ENCODE assay signal across 24 cellular contexts in genomic region chr20:32706486-32706885, GRCh38. TPM values are rescaled to one million over a fixed set of nuclear protein-coding genes. Genes with fewer than 3 reads are reported as not detected.
DNase-seq lines count a peak whose midpoint lies in the region; ATAC-seq and TF ChIP-seq lines count a peak whose summit lies in the region.
"Had no signal": no experiment of that assay in that cellular context is flagged by ENCODE, and none has a peak within 500 bp of the region (broad histone marks: within the 10 kb centered on the region; RNA-seq: fewer than 3 reads in every experiment).

No MANE protein-coding gene starts in this region.

- DNase-seq in activated T-cell treated with anti-CD3 and anti-CD28 coated beads, Interleukin-2, amount 50 U/mL, for 24 hours, result no peak
- no peak for DNase-seq in activated T-cell treated with anti-CD3 and anti-CD28 coated beads, Interleukin-2, amount 50 U/mL, for 1 hour
- no peak for DNase-seq in HFFc6
- peak; percentile 51 for DNase-seq in WERI-Rb-1
- peak in 1 of 3 donors; percentile 65 for DNase-seq in right lobe of liver
- DNase-seq in NCI-H510A treated with DMSO at 0.1 percent for 48 hours (lab: John Stamatoyannopoulos, UW), result no peak
- no peak for DNase-seq in right cardiac atrium
- DNase-seq: CD8-positive, alpha-beta memory T cell; DMS79 treated with DMSO at 0.1 percent for 48 hours; GF-D8; KG1; NCI-H1048; NCI-H1417; NCI-H1694 treated with DMSO at 0.1 percent for 48 hours; NCI-H2081 treated with DMSO at 0.1 percent for 48 hours; NCI-H2171; NCI-H226; NCI-H510A; SK-N-SH had no signal

- no peaks in the 10 kb centered on the region for H3K9me3 Mint-ChIP-seq in activated T-cell treated with anti-CD3 and anti-CD28 coated beads, Interleukin-2, amount 50 U/mL, for 24 hours
- no peaks in the 10 kb centered on the region for H3K9me3 Mint-ChIP-seq in HFFc6
- H3K9me3 Mint-ChIP-seq in stimulated activated memory B cell treated with anti-CD40 and anti-IgM and Interleukin-4, amounts not matched to agents 10 μg/mL and 1 μg/mL and 100 μg/mL, for 72 hours, result no peaks in the 10 kb centered on the region
- H3K9me3 Mint-ChIP-seq: CD8-positive, alpha-beta memory T cell had no signal

- TF ChIP-seq CTCF in HFFc6 (IDR thresholded peaks at IDR 0.05), result no peak
- TF ChIP-seq CTCF in WERI-Rb-1 (IDR thresholded peaks at IDR 0.05; ENCODE audit: low read depth, low read length), result no peak
- no peak for TF ChIP-seq CTCF in right lobe of liver (IDR thresholded peaks at IDR 0.05)

- H3K27me3 ChIP-seq in WERI-Rb-1 (ENCODE audit: insufficient read depth, low read depth, severe bottlenecking) (no peaks in the 10 kb centered on the region), right lobe of liver (no peaks in the 10 kb centered on the region), right cardiac atrium (ENCODE audit: control insufficient read depth, insufficient read depth) (no peaks in the 10 kb centered on the region)

- H3K9me3 ChIP-seq in WERI-Rb-1 (ENCODE audit: severe bottlenecking) (no peaks in the 10 kb centered on the region), right lobe of liver (no peaks in the 10 kb centered on the region), right cardiac atrium (ENCODE audit: control insufficient read depth, low read length) (no peaks in the 10 kb centered on the region)
- H3K9me3 ChIP-seq: SK-N-SH had no signal

- H3K36me3 Mint-ChIP-seq in activated T-cell treated with anti-CD3 and anti-CD28 coated beads, Interleukin-2, amount 50 U/mL, for 24 hours (ENCODE audit: low read depth), result peaks cover 44% of the 10 kb centered on the region
- peaks cover 32% of the 10 kb centered on the region for H3K36me3 Mint-ChIP-seq in HFFc6 (ENCODE audit: low read depth)
- peaks cover 46% of the 10 kb centered on the region for H3K36me3 Mint-ChIP-seq in stimulated activated memory B cell treated with anti-CD40 and anti-IgM and Interleukin-4, amounts not matched to agents 10 μg/mL and 1 μg/mL and 100 μg/mL, for 72 hours

- ATAC-seq in right lobe of liver (peak; percentile 58 to 80 (median 70)), right cardiac atrium (no peak)
- ATAC-seq in stimulated activated memory B cell treated with anti-CD40 and anti-IgM and Interleukin-4, amounts not matched to agents 10 μg/mL and 1 μg/mL and 100 μg/mL, for 72 hours, result no peak

- H3K4me1 Mint-ChIP-seq in activated T-cell treated with anti-CD3 and anti-CD28 coated beads, Interleukin-2, amount 50 U/mL, for 24 hours (ENCODE audit: low read depth), result peaks cover 15% of the 10 kb centered on the region
- H3K4me1 Mint-ChIP-seq in HFFc6 (ENCODE audit: low read depth), result peaks cover 30% of the 10 kb centered on the region
- H3K4me1 Mint-ChIP-seq in stimulated activated memory B cell treated with anti-CD40 and anti-IgM and Interleukin-4, amounts not matched to agents 10 μg/mL and 1 μg/mL and 100 μg/mL, for 72 hours, result peaks cover 11% of the 10 kb centered on the region

- no peak overlapping the region; the same call in 1 of the 2 replicates for H3K27ac ChIP-seq in WERI-Rb-1
- H3K27ac ChIP-seq in right lobe of liver, result no peak overlapping the region
- H3K27ac ChIP-seq in right cardiac atrium (ENCODE audit: low read length), result no peak overlapping the region
- H3K27ac ChIP-seq: 22Rv1, C4-2B had no signal

- H3K4me3 Mint-ChIP-seq in activated T-cell treated with anti-CD3 and anti-CD28 coated beads, Interleukin-2, amount 50 U/mL, for 24 hours, result no peak overlapping the region
- peak overlapping the region; percentile 51 for H3K4me3 Mint-ChIP-seq in HFFc6
- H3K4me3 Mint-ChIP-seq in stimulated activated memory B cell treated with anti-CD40 and anti-IgM and Interleukin-4, amounts not matched to agents 10 μg/mL and 1 μg/mL and 100 μg/mL, for 72 hours, result no peak overlapping the region
- H3K4me3 Mint-ChIP-seq: B cell; CD8-positive, alpha-beta memory T cell had no signal

- H3K4me1 ChIP-seq in right lobe of liver, result peaks cover 0 to 23% (median 5%) of the 10 kb centered on the region in 4 donors
- H3K4me1 ChIP-seq in right cardiac atrium (ENCODE audit: control insufficient read depth, insufficient read depth, low read length), result peaks cover 8% of the 10 kb centered on the region

- H3K27ac Mint-ChIP-seq in activated T-cell treated with anti-CD3 and anti-CD28 coated beads, Interleukin-2, amount 50 U/mL, for 24 hours, result peak overlapping the region; percentile 61
- H3K27ac Mint-ChIP-seq in HFFc6, result peak overlapping the region; percentile 64; the same call in 1 of the 2 replicates
- H3K27ac Mint-ChIP-seq in stimulated activated memory B cell treated with anti-CD40 and anti-IgM and Interleukin-4, amounts not matched to agents 10 μg/mL and 1 μg/mL and 100 μg/mL, for 72 hours, result no peak overlapping the region
- H3K27ac Mint-ChIP-seq: B cell; CD8-positive, alpha-beta memory T cell had no signal

- WGBS in right lobe of liver (ENCODE audit: insufficient coverage, low coverage, low lambda C conversion rate, missing lambda C conversion rate), result 43% methylated on average over 3 of the region's 3 CpGs
- 94% methylated on average over 3 of the region's 3 CpGs for WGBS in right cardiac atrium

- no peak for TF ChIP-seq POLR2A in right lobe of liver (IDR thresholded peaks at IDR 0.05)

- H3K36me3 ChIP-seq in WERI-Rb-1 (peaks cover 12% of the 10 kb centered on the region), right lobe of liver (peaks cover 0 to 27% (median 5%) of the 10 kb centered on the region in 4 donors)

- intact Hi-C loops in right lobe of liver (cut with DNase I) (no loop called here), right cardiac atrium (cut with DNase I) (no loop called here)

- no peaks in the 10 kb centered on the region for H3K27me3 Mint-ChIP-seq in activated T-cell treated with anti-CD3 and anti-CD28 coated beads, Interleukin-2, amount 50 U/mL, for 24 hours
- H3K27me3 Mint-ChIP-seq in HFFc6 (ENCODE audit: insufficient read depth), result peaks cover 1% of the 10 kb centered on the region
- H3K27me3 Mint-ChIP-seq in stimulated activated memory B cell treated with anti-CD40 and anti-IgM and Interleukin-4, amounts not matched to agents 10 μg/mL and 1 μg/mL and 100 μg/mL, for 72 hours, result no peaks in the 10 kb centered on the region
- H3K27me3 Mint-ChIP-seq: B cell; CD8-positive, alpha-beta memory T cell had no signal

- H3K4me3 ChIP-seq in WERI-Rb-1 (ENCODE audit: low read depth, low read length), result no peak overlapping the region
- no peak overlapping the region for H3K4me3 ChIP-seq in right lobe of liver
- no peak overlapping the region for H3K4me3 ChIP-seq in right cardiac atrium (ENCODE audit: low read length)

RNA-seq across cellular contexts. Expression of gene C20orf203, which starts 32.7 kb away (rescaled TPM):
- not detected for total RNA-seq in HFFc6 (2021; fragmentation: NEBNext Ultra II Directional; extraction: Animal tissue kit (Norgen Biotek cat#: 25700))
- not detected for total RNA-seq in right lobe of liver
- total RNA-seq in right cardiac atrium, result under 1 TPM in 1 of 4 donors, not detected in 3; 0.06 TPM
- polyA plus RNA-seq in right cardiac atrium, result not detected
- total RNA-seq: CD8-positive, alpha-beta memory T cell; H1 had no signal
- polyA plus RNA-seq: CD8-positive, alpha-beta memory T cell; SK-N-SH had no signal

RNA-seq across cellular contexts. Expression of gene COMMD7, which starts 36.8 kb away (rescaled TPM):
- total RNA-seq in HFFc6 (2021; fragmentation: NEBNext Ultra II Directional; extraction: Animal tissue kit (Norgen Biotek cat#: 25700)), result 10 to 100 TPM; 45.4 to 58.4 (median 51.5) TPM
- 10 to 100 TPM; 15.2 to 21.3 (median 18.6) TPM for total RNA-seq in right lobe of liver
- total RNA-seq in right cardiac atrium, result 10 to 100 TPM; 36.2 to 44.8 (median 40.7) TPM
- 53.6 TPM for polyA plus RNA-seq in right cardiac atrium

RNA-seq across cellular contexts. Expression of gene DNMT3B, which starts 55.7 kb away (rescaled TPM):
- total RNA-seq in HFFc6 (2021; fragmentation: NEBNext Ultra II Directional; extraction: Animal tissue kit (Norgen Biotek cat#: 25700)), result 1 to 10 TPM in 5 of 6 experiments, under 1 TPM in 1; 0.74 to 1.5 (median 1.2) TPM
- under 1 TPM; 0.43 to 0.88 (median 0.65) TPM for total RNA-seq in right lobe of liver
- under 1 TPM; 0.28 to 0.65 (median 0.59) TPM for total RNA-seq in right cardiac atrium
- 0.52 TPM for polyA plus RNA-seq in right cardiac atrium

Comparison
In these comparisons a context has a peak if more than half of its experiments do, and no peak if none do; other contexts are left out.
1. ATAC-seq: peak in right lobe of liver (4 of 4); none in stimulated activated memory B cell treated with anti-CD40 and anti-IgM and Interleukin-4, amounts not matched to agents 10 μg/mL and 1 μg/mL and 100 μg/mL, for 72 hours (single experiment) and right cardiac atrium (0 of 2).